ENCODE assay signal across 1 cellular context in the genomic region with DNA sequence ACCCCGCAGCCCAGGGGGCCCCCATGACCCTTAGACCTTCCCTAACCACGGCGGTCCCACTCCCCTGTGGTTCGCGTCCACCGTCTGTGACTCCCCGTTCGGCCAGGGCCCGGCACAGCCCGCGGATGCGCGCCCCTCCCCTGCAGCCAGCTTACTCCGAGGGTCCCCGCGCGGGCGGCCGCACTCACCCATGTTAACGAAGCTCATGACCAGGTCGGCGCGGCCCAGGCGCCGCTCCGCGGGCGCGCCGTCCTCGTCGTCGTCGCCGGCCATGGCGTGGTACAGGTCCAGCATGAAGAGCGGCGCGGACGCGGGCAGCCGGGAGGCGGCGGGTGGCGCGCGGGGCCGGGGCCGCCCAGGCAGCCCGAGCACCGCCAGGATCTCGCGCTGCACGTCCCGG.
TF ChIP-seq lines count a peak whose summit lies in the region.

No MANE protein-coding gene starts in this region.

TF ChIP-seq in H1, 55 proteins besides CTCF, POLR2A, EP300 and RAD21:
- TF ChIP-seq, protein P1, sequence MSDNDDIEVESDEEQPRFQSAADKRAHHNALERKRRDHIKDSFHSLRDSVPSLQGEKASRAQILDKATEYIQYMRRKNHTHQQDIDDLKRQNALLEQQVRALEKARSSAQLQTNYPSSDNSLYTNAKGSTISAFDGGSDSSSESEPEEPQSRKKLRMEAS (IDR thresholded peaks at IDR 0.05), result peak; percentile 21; the same call in 1 of the 2 replicates
- peak; percentile 77 for TF ChIP-seq EZH2 (IDR thresholded peaks at IDR 0.05; ENCODE audit: low read depth, low read length, severe bottlenecking)
- peak; percentile 73; the same call in 1 of the 2 replicates for TF ChIP-seq SUZ12 (IDR thresholded peaks at IDR 0.05; ENCODE audit: low read length)
